14 cellular contexts compared by ENCODE assay signal in genomic region chr12:14850929-14851663, GRCh38. TPM values are rescaled to one million over a fixed set of nuclear protein-coding genes. Genes with fewer than 3 reads are reported as not detected.
DNase-seq lines count a peak whose midpoint lies in the region; ATAC-seq and TF ChIP-seq lines count a peak whose summit lies in the region.
"Had no signal": no experiment of that assay in that cellular context is flagged by ENCODE, and none has a peak within 500 bp of the region (broad histone marks: within the 10 kb centered on the region; RNA-seq: fewer than 3 reads in every experiment).

No MANE protein-coding gene starts in this region.

- no peak overlapping the region for H3K4me3 Mint-ChIP-seq in CD14-positive monocyte
- no peak overlapping the region for H3K4me3 Mint-ChIP-seq in activated T-helper 17 cell treated with anti-CD3 and anti-CD28 coated beads, Interleukin-2, amount 50 U/mL, for 72 hours
- H3K4me3 Mint-ChIP-seq: activated CD4-positive, alpha-beta T cell treated with anti-CD3 and anti-CD28 coated beads for 36 hours had no signal

- in situ Hi-C loops in SK-MEL-5 (cut with HindIII; ENCODE audit: low pct_unique_long_range_greater_than_20kb, low sequenced_read_pairs) = no loop called here

- H3K4me1 Mint-ChIP-seq in CD14-positive monocyte = peaks cover 2% of the 10 kb centered on the region
- no peaks in the 10 kb centered on the region for H3K4me1 Mint-ChIP-seq in activated T-helper 17 cell treated with anti-CD3 and anti-CD28 coated beads, Interleukin-2, amount 50 U/mL, for 72 hours

- DNase-seq in GM12865 (ENCODE audit: low read depth) (peak; percentile 69), SK-MEL-5 (ENCODE audit: low read depth, low spot score) (peak; percentile 92), CD14-positive monocyte (ENCODE audit: low spot score) (no peak), NCI-H82 (lab: John Stamatoyannopoulos, UW) (no peak), AG20443 (ENCODE audit: low spot score) (no peak)
- DNase-seq: activated CD4-positive, alpha-beta T cell treated with anti-CD3 and anti-CD28 coated beads for 36 hours; NCI-H2081 treated with DMSO at 0.1 percent for 48 hours had no signal

- no peaks in the 10 kb centered on the region for H3K36me3 Mint-ChIP-seq in CD14-positive monocyte
- H3K36me3 Mint-ChIP-seq in activated T-helper 17 cell treated with anti-CD3 and anti-CD28 coated beads, Interleukin-2, amount 50 U/mL, for 72 hours (ENCODE audit: low read depth) = no peaks in the 10 kb centered on the region

- H3K27me3 Mint-ChIP-seq in CD14-positive monocyte (ENCODE audit: low read depth in 3 of 3) = peaks cover 0 to 2% (median 2%) of the 10 kb centered on the region in 3 donors
- no peaks in the 10 kb centered on the region for H3K27me3 Mint-ChIP-seq in activated T-helper 17 cell treated with anti-CD3 and anti-CD28 coated beads, Interleukin-2, amount 50 U/mL, for 72 hours
- H3K27me3 Mint-ChIP-seq: activated CD4-positive, alpha-beta T cell treated with anti-CD3 and anti-CD28 coated beads for 36 hours had no signal

- H3K9me3 Mint-ChIP-seq in CD14-positive monocyte = no peaks in the 10 kb centered on the region
- H3K9me3 Mint-ChIP-seq in activated T-helper 17 cell treated with anti-CD3 and anti-CD28 coated beads, Interleukin-2, amount 50 U/mL, for 72 hours = no peaks in the 10 kb centered on the region

- peak; percentile 82 for ATAC-seq in GM19452 (IDR thresholded peaks at IDR 0.05; ENCODE audit: unreplicated experiment)
- ATAC-seq in HG02870 (IDR thresholded peaks at IDR 0.05; ENCODE audit: unreplicated experiment) = peak; percentile 95
- ATAC-seq in activated T-helper 17 cell treated with anti-CD3 and anti-CD28 coated beads, Interleukin-2, amount 50 U/mL, for 72 hours (replicated peaks) = no peak
- ATAC-seq: activated CD4-positive, alpha-beta T cell treated with anti-CD3 and anti-CD28 coated beads for 36 hours; K562 had no signal

- no peak overlapping the region for H3K4me3 ChIP-seq in GM12865 (ENCODE audit: low read depth, low read length)
- H3K4me3 ChIP-seq: K562, lung had no signal

- peak overlapping the region in 2 of 7 donors; percentile 16 to 53 for H3K27ac Mint-ChIP-seq in CD14-positive monocyte
- H3K27ac Mint-ChIP-seq in activated T-helper 17 cell treated with anti-CD3 and anti-CD28 coated beads, Interleukin-2, amount 50 U/mL, for 72 hours = no peak overlapping the region
- H3K27ac Mint-ChIP-seq: activated CD4-positive, alpha-beta T cell treated with anti-CD3 and anti-CD28 coated beads for 36 hours had no signal

- TF ChIP-seq CTCF in GM12865 (IDR thresholded peaks at IDR 0.05; ENCODE audit: insufficient read depth, low read depth, low read length, missing control alignments) (no peak), CD14-positive monocyte (IDR thresholded peaks at IDR 0.05) (no peak)

- intact Hi-C loops in CD14-positive monocyte (cut with micrococcal nuclease) = no loop called here

RNA-seq across cellular contexts. Expression of gene ART4, which starts 7.8 kb away (rescaled TPM):
- not detected in 2 replicates for total RNA-seq in SK-MEL-5 (2014; rRNA removed; shearing (Covaris generic))
- not detected in 2 replicates for polyA plus RNA-seq in SK-MEL-5 (2015; cell fraction: cytosol; rRNA removed)
- polyA plus RNA-seq in SK-MEL-5 (2015; cell fraction: nucleus; rRNA removed) = not detected in 2 replicates
- polyA plus RNA-seq in CD14-positive monocyte = not detected
- not detected for total RNA-seq in activated T-helper 17 cell treated with anti-CD3 and anti-CD28 coated beads, Interleukin-2, amount 50 U/mL, for 72 hours
- total RNA-seq: activated CD4-positive, alpha-beta T cell treated with anti-CD3 and anti-CD28 coated beads for 36 hours had no signal
- polyA plus RNA-seq: AG04450, K562 had no signal

RNA-seq across cellular contexts. Expression of gene MGP, which starts 34.6 kb away (rescaled TPM):
- 402 and 415 TPM in 2 replicates for total RNA-seq in SK-MEL-5 (2014; rRNA removed; shearing (Covaris generic))
- 169 and 276 TPM in 2 replicates for polyA plus RNA-seq in SK-MEL-5 (2015; cell fraction: cytosol; rRNA removed)
- polyA plus RNA-seq in SK-MEL-5 (2015; cell fraction: nucleus; rRNA removed) = 34.3 and 59.2 TPM in 2 replicates
- polyA plus RNA-seq in CD14-positive monocyte = not detected
- under 1 TPM in 1 of 2 donors, not detected in 1; 0.74 TPM for total RNA-seq in activated T-helper 17 cell treated with anti-CD3 and anti-CD28 coated beads, Interleukin-2, amount 50 U/mL, for 72 hours
- total RNA-seq: activated CD4-positive, alpha-beta T cell treated with anti-CD3 and anti-CD28 coated beads for 36 hours had no signal
- polyA plus RNA-seq: K562 had no signal

RNA-seq across cellular contexts. Expression of gene SMCO3, which starts 37.1 kb away (rescaled TPM):
- total RNA-seq in SK-MEL-5 (2014; rRNA removed; shearing (Covaris generic)) = 0.24 TPM in 1 of 2 replicates, not detected in the other
- polyA plus RNA-seq in SK-MEL-5 (2015; cell fraction: cytosol; rRNA removed) = 0.05 and 0.09 TPM in 2 replicates
- polyA plus RNA-seq in SK-MEL-5 (2015; cell fraction: nucleus; rRNA removed) = not detected in 2 replicates
- polyA plus RNA-seq in CD14-positive monocyte = under 1 TPM in 1 of 2 donors, not detected in 1; 0.11 TPM
- total RNA-seq in activated T-helper 17 cell treated with anti-CD3 and anti-CD28 coated beads, Interleukin-2, amount 50 U/mL, for 72 hours = not detected
- total RNA-seq: activated CD4-positive, alpha-beta T cell treated with anti-CD3 and anti-CD28 coated beads for 36 hours; K562; omental fat pad had no signal

RNA-seq across cellular contexts. Expression of gene C12orf60, which starts 47.6 kb away (rescaled TPM):
- 14.1 and 15.9 TPM in 2 replicates for total RNA-seq in SK-MEL-5 (2014; rRNA removed; shearing (Covaris generic))
- polyA plus RNA-seq in SK-MEL-5 (2015; cell fraction: cytosol; rRNA removed) = 4.2 and 4.3 TPM in 2 replicates
- 2.0 and 5.4 TPM in 2 replicates for polyA plus RNA-seq in SK-MEL-5 (2015; cell fraction: nucleus; rRNA removed)
- under 1 TPM in 1 of 2 donors, not detected in 1; 0.46 TPM for polyA plus RNA-seq in CD14-positive monocyte
- total RNA-seq in activated T-helper 17 cell treated with anti-CD3 and anti-CD28 coated beads, Interleukin-2, amount 50 U/mL, for 72 hours = 1 to 10 TPM; 2.6 to 3.7 TPM

RNA-seq across cellular contexts. Expression of gene WBP11, which starts 47.8 kb away (rescaled TPM):
- total RNA-seq in SK-MEL-5 (2014; rRNA removed; shearing (Covaris generic)) = 33.2 and 33.7 TPM in 2 replicates
- polyA plus RNA-seq in SK-MEL-5 (2015; cell fraction: cytosol; rRNA removed) = 62.4 and 70.6 TPM in 2 replicates
- 28.4 and 34.5 TPM in 2 replicates for polyA plus RNA-seq in SK-MEL-5 (2015; cell fraction: nucleus; rRNA removed)
- 10 to 100 TPM; 29.2 to 46.2 TPM for polyA plus RNA-seq in CD14-positive monocyte
- total RNA-seq in activated T-helper 17 cell treated with anti-CD3 and anti-CD28 coated beads, Interleukin-2, amount 50 U/mL, for 72 hours = 100 to 1,000 TPM in 1 of 2 donors, 10 to 100 TPM in 1; 87.5 to 102 TPM

Comparison
In these comparisons a context has a peak if more than half of its experiments do, and no peak if none do; other contexts are left out.
1. DNase-seq: peak in GM12865 (single experiment) and SK-MEL-5 (single experiment); none in CD14-positive monocyte (single experiment), NCI-H82 (single experiment) and AG20443 (single experiment).
2. RNA of gene MGP, which starts 34.6 kb away (total RNA-seq): 402 to 415 TPM in SK-MEL-5; 0.74 TPM in activated T-helper 17 cell treated with anti-CD3 and anti-CD28 coated beads, Interleukin-2, amount 50 U/mL, for 72 hours; every median in the first group is over 100 times any median in the second.